12 cellular contexts compared by ENCODE assay signal in genomic region chr4:2928242-2929155, GRCh38. TPM values are rescaled to one million over a fixed set of nuclear protein-coding genes. Genes with fewer than 3 reads are reported as not detected.
DNase-seq lines count a peak whose midpoint lies in the region; ATAC-seq and TF ChIP-seq lines count a peak whose summit lies in the region.
"Had no signal": no experiment of that assay in that cellular context is flagged by ENCODE, and none has a peak within 500 bp of the region (broad histone marks: within the 10 kb centered on the region; RNA-seq: fewer than 3 reads in every experiment).

No MANE protein-coding gene starts in this region.

- H3K27me3 Mint-ChIP-seq in activated T-cell treated with anti-CD3 and anti-CD28 coated beads, Interleukin-2, amount 50 U/mL, for 24 hours, result no peaks in the 10 kb centered on the region
- H3K27me3 Mint-ChIP-seq in activated T-cell treated with anti-CD3 and anti-CD28 coated beads, Interleukin-2, amount 50 U/mL, for 4 hours (ENCODE audit: low read depth), result no peaks in the 10 kb centered on the region
- no peaks in the 10 kb centered on the region for H3K27me3 Mint-ChIP-seq in WTC11 (ENCODE audit: low read depth)

- H3K27me3 ChIP-seq in left lung (no peaks in the 10 kb centered on the region), stomach (no peaks in the 10 kb centered on the region)
- H3K27me3 ChIP-seq: brain microvascular endothelial cell had no signal

- peak overlapping the region; percentile 87 for H3K27ac Mint-ChIP-seq in activated T-cell treated with anti-CD3 and anti-CD28 coated beads, Interleukin-2, amount 50 U/mL, for 24 hours
- H3K27ac Mint-ChIP-seq in WTC11, result peak overlapping the region; percentile 90

- peak; percentile 27 for DNase-seq in activated T-cell treated with anti-CD3 and anti-CD28 coated beads, Interleukin-2, amount 50 U/mL, for 24 hours
- DNase-seq in activated T-cell treated with anti-CD3 and anti-CD28 coated beads, Interleukin-2, amount 50 U/mL, for 4 hours, result no peak
- no peak for DNase-seq in WTC11 (ENCODE audit: low spot score)
- DNase-seq in left lung, result peak; percentile 35 to 73
- peak; percentile 21 for DNase-seq in stomach
- DNase-seq in CD1c-positive myeloid dendritic cell (ENCODE audit: extremely low spot score), result no peak
- DNase-seq in NOMO-1 treated with dmso at 0.1 percent for 144 hours (lab: John Stamatoyannopoulos, UW; ENCODE audit: unreplicated experiment), result no peak
- DNase-seq: activated CD4-positive, alpha-beta T cell treated with anti-CD3 and anti-CD28 coated beads, Interleukin-2, amount 50 U/mL, for 4 hours; brain microvascular endothelial cell; NCI-H446 treated with DMSO at 0.1 percent for 48 hours; SHP77 treated with DMSO at 0.1 percent for 48 hours had no signal

- peaks cover 0 to 88% of the 10 kb centered on the region in 2 donors for H3K36me3 ChIP-seq in left lung
- peaks cover 65 to 90% (median 86%) of the 10 kb centered on the region in 4 donors for H3K36me3 ChIP-seq in stomach

- TF ChIP-seq EP300 in stomach (IDR thresholded peaks at IDR 0.05), result no peak

- no peak overlapping the region for H3K4me3 Mint-ChIP-seq in activated T-cell treated with anti-CD3 and anti-CD28 coated beads, Interleukin-2, amount 50 U/mL, for 24 hours
- H3K4me3 Mint-ChIP-seq in activated T-cell treated with anti-CD3 and anti-CD28 coated beads, Interleukin-2, amount 50 U/mL, for 4 hours, result no peak overlapping the region
- no peak overlapping the region for H3K4me3 Mint-ChIP-seq in WTC11

- no peaks in the 10 kb centered on the region for H3K9me3 Mint-ChIP-seq in activated T-cell treated with anti-CD3 and anti-CD28 coated beads, Interleukin-2, amount 50 U/mL, for 24 hours
- H3K9me3 Mint-ChIP-seq in activated T-cell treated with anti-CD3 and anti-CD28 coated beads, Interleukin-2, amount 50 U/mL, for 4 hours, result no peaks in the 10 kb centered on the region
- H3K9me3 Mint-ChIP-seq in WTC11, result peaks cover 3% of the 10 kb centered on the region; the same call in 1 of the 2 replicates

- H3K4me1 Mint-ChIP-seq in activated T-cell treated with anti-CD3 and anti-CD28 coated beads, Interleukin-2, amount 50 U/mL, for 24 hours (ENCODE audit: low read depth), result peaks cover 21% of the 10 kb centered on the region
- peaks cover 22% of the 10 kb centered on the region for H3K4me1 Mint-ChIP-seq in activated T-cell treated with anti-CD3 and anti-CD28 coated beads, Interleukin-2, amount 50 U/mL, for 4 hours (ENCODE audit: low read depth)
- H3K4me1 Mint-ChIP-seq in WTC11, result peaks cover 18% of the 10 kb centered on the region

- WGBS in stomach, 5 donors, result 80 to 88% (median 82%) methylated on average over 27 to 32 of the region's 32 CpGs

- intact Hi-C loops in left lung (cut with DNase I) (no loop called here), stomach (cut with DNase I; ENCODE audit: low total_unique reads) (no loop called here)

- H3K4me1 ChIP-seq in left lung (peaks cover 29 to 52% of the 10 kb centered on the region in 2 donors), stomach (peaks cover 38 to 73% (median 55%) of the 10 kb centered on the region in 4 donors)

- ATAC-seq in activated T-cell treated with anti-CD3 and anti-CD28 coated beads, Interleukin-2, amount 50 U/mL, for 4 hours, result no peak
- ATAC-seq in WTC11 (no peak), left lung (peak; percentile 1), HG02798 (IDR thresholded peaks at IDR 0.05; ENCODE audit: poor library complexity, unreplicated experiment) (no peak)

- TF ChIP-seq CTCF in WTC11 (IDR thresholded peaks at IDR 0.05) (no peak), left lung (IDR thresholded peaks at IDR 0.05) (no peak), stomach (IDR thresholded peaks at IDR 0.05) (no peak)

- CTCF ChIA-PET in WTC11 (lab: Charles Lee), result no interaction called here

- H3K27ac ChIP-seq in left lung, result peak overlapping the region; percentile 20 to 88
- peak overlapping the region in 3 of 5 donors; percentile 17 to 99 (median 31) for H3K27ac ChIP-seq in stomach
- H3K27ac ChIP-seq: brain microvascular endothelial cell had no signal

- no peak overlapping the region for H3K4me3 ChIP-seq in left lung
- no peak overlapping the region for H3K4me3 ChIP-seq in stomach

- peaks cover 93% of the 10 kb centered on the region for H3K36me3 Mint-ChIP-seq in activated T-cell treated with anti-CD3 and anti-CD28 coated beads, Interleukin-2, amount 50 U/mL, for 24 hours (ENCODE audit: low read depth)
- H3K36me3 Mint-ChIP-seq in activated T-cell treated with anti-CD3 and anti-CD28 coated beads, Interleukin-2, amount 50 U/mL, for 4 hours (ENCODE audit: insufficient read depth), result peaks cover 23% of the 10 kb centered on the region
- H3K36me3 Mint-ChIP-seq in WTC11, result peaks cover 43% of the 10 kb centered on the region

- POLR2A ChIA-PET in WTC11 (lab: Charles Lee), result interaction anchor here (1.6 kb wide), 1 partner anchor 8 kb away, joined by 3 read pairs; no protein-coding TSS in a partner anchor

- TF ChIP-seq POLR2A in stomach (IDR thresholded peaks at IDR 0.05), result no peak

- no peaks in the 10 kb centered on the region for H3K9me3 ChIP-seq in left lung
- no peaks in the 10 kb centered on the region for H3K9me3 ChIP-seq in stomach

TF ChIP-seq in WTC11, 78 proteins besides CTCF, POLR2A, EP300 and RAD21:
- TF ChIP-seq AFF4 (CRISPR knock-in tag; IDR thresholded peaks at IDR 0.05; ENCODE audit: borderline replicate concordance), result no peak
- no peak for TF ChIP-seq ZBTB43 (CRISPR knock-in tag; IDR thresholded peaks at IDR 0.05)
- TF ChIP-seq KAT7 (CRISPR knock-in tag; IDR thresholded peaks at IDR 0.05; ENCODE audit: borderline replicate concordance), result no peak
- TF ChIP-seq ZSCAN18 (CRISPR knock-in tag; IDR thresholded peaks at IDR 0.05), result no peak
TF ChIP-seq in WTC11: peak in this region for 0.

RNA-seq across cellular contexts. Expression of gene NOP14, which starts 34.7 kb away (rescaled TPM):
- total RNA-seq in activated T-cell treated with anti-CD3 and anti-CD28 coated beads, Interleukin-2, amount 50 U/mL, for 4 hours, result 100 to 1,000 TPM; 165 to 187 (median 179) TPM
- total RNA-seq in WTC11 (2021), result 33.9 to 39.1 TPM (median 35.7 TPM) in 3 replicates
- total RNA-seq in left lung, result 10 to 100 TPM; 20.4 to 27.3 TPM
- 10 to 100 TPM; 11.7 to 68.7 (median 18.7) TPM for total RNA-seq in stomach
- polyA plus RNA-seq in stomach, result 10 to 100 TPM; 12.7 to 18.6 (median 17.6) TPM

RNA-seq across cellular contexts. Expression of gene GRK4, which starts 34.9 kb away (rescaled TPM):
- total RNA-seq in activated T-cell treated with anti-CD3 and anti-CD28 coated beads, Interleukin-2, amount 50 U/mL, for 4 hours, result 1 to 10 TPM; 2.7 to 3.0 (median 2.9) TPM
- total RNA-seq in WTC11 (2021), result 1.4 to 3.5 TPM (median 1.6 TPM) in 3 replicates
- total RNA-seq in left lung, result 1 to 10 TPM; 5.3 to 6.8 TPM
- total RNA-seq in stomach, result 10 to 100 TPM in 1 of 5 donors, 1 to 10 TPM in 3, under 1 TPM in 1; 0.58 to 11.9 (median 4.6) TPM
- polyA plus RNA-seq in stomach, result 1 to 10 TPM; 2.8 to 6.6 (median 5.5) TPM

Comparison
In these comparisons a context has a peak if more than half of its experiments do, and no peak if none do; other contexts are left out.
1. DNase-seq: peak in activated T-cell treated with anti-CD3 and anti-CD28 coated beads, Interleukin-2, amount 50 U/mL, for 24 hours (single experiment), left lung (2 of 2) and stomach (single experiment); none in activated T-cell treated with anti-CD3 and anti-CD28 coated beads, Interleukin-2, amount 50 U/mL, for 4 hours (single experiment), WTC11 (single experiment), CD1c-positive myeloid dendritic cell (single experiment) and NOMO-1 treated with dmso at 0.1 percent for 144 hours (single experiment).